In genomic region chr2:202818321-202818720, GRCh38 we compare ENCODE assay signal across 30 cellular contexts.
"Had no signal": no experiment of that assay in that cellular context is flagged by ENCODE, and none has a peak within 500 bp of the region (broad histone marks: within the 10 kb centered on the region; RNA-seq: fewer than 3 reads in every experiment).

No MANE protein-coding gene starts in this region.

- H3K36me3 ChIP-seq: left lung, lower lobe of right lung, pancreas, prostate gland, uterus had no signal

- DNase-seq: hippocampal formation; immature natural killer cell; kidney; left colon; left lung; lower lobe of right lung; mammary epithelial cell; mesenchymal stem cell; naive thymus-derived CD8-positive, alpha-beta T cell; nucleus accumbens; pancreas; posterior cingulate gyrus; retina; right cardiac atrium; stimulated activated CD4-positive, alpha-beta T cell treated with anti-CD3 and anti-CD28 coated beads, Interleukin-12 subunit alpha, Interleukin-12 subunit beta, amount 100 ng/mL, for 4 hours; stimulated activated CD4-positive, alpha-beta T cell treated with anti-CD3 and anti-CD28 coated beads, Interleukin-15, amount 100 ng/mL, for 24 hours; stimulated activated CD4-positive, alpha-beta T cell treated with anti-CD3 and anti-CD28 coated beads, Interleukin-2, amount 100 ng/mL, for 24 hours; stimulated activated CD4-positive, alpha-beta T cell treated with anti-CD3 and anti-CD28 coated beads, Interleukin-4, amount 100 ng/mL, for 1 hour; stimulated activated naive CD4-positive, alpha-beta T cell; stimulated activated naive CD8-positive, alpha-beta T cell treated with anti-CD3 and anti-CD28 coated beads, Interleukin-15, amount 100 ng/mL, for 72 hours; substantia nigra; uterus had no signal

- H3K4me3 Mint-ChIP-seq: immature natural killer cell; naive thymus-derived CD8-positive, alpha-beta T cell; nephron; neural crest cell; stimulated activated effector memory CD8-positive, alpha-beta T cell treated with anti-CD3 and anti-CD28 coated beads, Interleukin-12 subunit alpha, Interleukin-12 subunit beta, amount 100 ng/mL, for 72 hours; stimulated activated naive CD8-positive, alpha-beta T cell treated with anti-CD3 and anti-CD28 coated beads, Interleukin-15, amount 100 ng/mL, for 72 hours; type B pancreatic cell had no signal

- H3K4me3 ChIP-seq: left lung, lower lobe of right lung, pancreas, prostate gland, skin epidermis, tibial nerve, uterus had no signal

- H3K27me3 Mint-ChIP-seq: naive thymus-derived CD8-positive, alpha-beta T cell; stimulated activated naive CD8-positive, alpha-beta T cell treated with anti-CD3 and anti-CD28 coated beads, Interleukin-15, amount 100 ng/mL, for 72 hours; type B pancreatic cell had no signal

- H3K27ac Mint-ChIP-seq: immature natural killer cell; naive thymus-derived CD8-positive, alpha-beta T cell; stimulated activated effector memory CD8-positive, alpha-beta T cell treated with anti-CD3 and anti-CD28 coated beads, Interleukin-12 subunit alpha, Interleukin-12 subunit beta, amount 100 ng/mL, for 72 hours; stimulated activated naive CD8-positive, alpha-beta T cell treated with anti-CD3 and anti-CD28 coated beads, Interleukin-15, amount 100 ng/mL, for 72 hours; type B pancreatic cell had no signal

- ATAC-seq: left colon; left lung; lower lobe of right lung; naive thymus-derived CD8-positive, alpha-beta T cell; pancreas; right cardiac atrium; sciatic nerve; stimulated activated effector memory CD8-positive, alpha-beta T cell treated with anti-CD3 and anti-CD28 coated beads, Interleukin-12 subunit alpha, Interleukin-12 subunit beta, amount 100 ng/mL, for 72 hours; stimulated activated naive CD8-positive, alpha-beta T cell treated with anti-CD3 and anti-CD28 coated beads, Interleukin-15, amount 100 ng/mL, for 72 hours had no signal

- H3K4me1 ChIP-seq: left lung, lower lobe of right lung, pancreas, prostate gland, uterus had no signal

- H3K9me3 Mint-ChIP-seq: immature natural killer cell; nephron; neural crest cell; stimulated activated effector memory CD8-positive, alpha-beta T cell treated with anti-CD3 and anti-CD28 coated beads, Interleukin-12 subunit alpha, Interleukin-12 subunit beta, amount 100 ng/mL, for 72 hours; type B pancreatic cell had no signal

- H3K4me1 Mint-ChIP-seq: immature natural killer cell; stimulated activated effector memory CD8-positive, alpha-beta T cell treated with anti-CD3 and anti-CD28 coated beads, Interleukin-12 subunit alpha, Interleukin-12 subunit beta, amount 100 ng/mL, for 72 hours; stimulated activated naive CD8-positive, alpha-beta T cell treated with anti-CD3 and anti-CD28 coated beads, Interleukin-15, amount 100 ng/mL, for 72 hours had no signal

- H3K36me3 Mint-ChIP-seq: stimulated activated effector memory CD8-positive, alpha-beta T cell treated with anti-CD3 and anti-CD28 coated beads, Interleukin-12 subunit alpha, Interleukin-12 subunit beta, amount 100 ng/mL, for 72 hours had no signal

- H3K27me3 ChIP-seq: left lung, pancreas, tibial nerve, uterus had no signal

- H3K27ac ChIP-seq: left lung, lower lobe of right lung, pancreas, prostate gland, skin epidermis had no signal
